ENCODE assay signal across 11 cellular contexts in the genomic region with DNA sequence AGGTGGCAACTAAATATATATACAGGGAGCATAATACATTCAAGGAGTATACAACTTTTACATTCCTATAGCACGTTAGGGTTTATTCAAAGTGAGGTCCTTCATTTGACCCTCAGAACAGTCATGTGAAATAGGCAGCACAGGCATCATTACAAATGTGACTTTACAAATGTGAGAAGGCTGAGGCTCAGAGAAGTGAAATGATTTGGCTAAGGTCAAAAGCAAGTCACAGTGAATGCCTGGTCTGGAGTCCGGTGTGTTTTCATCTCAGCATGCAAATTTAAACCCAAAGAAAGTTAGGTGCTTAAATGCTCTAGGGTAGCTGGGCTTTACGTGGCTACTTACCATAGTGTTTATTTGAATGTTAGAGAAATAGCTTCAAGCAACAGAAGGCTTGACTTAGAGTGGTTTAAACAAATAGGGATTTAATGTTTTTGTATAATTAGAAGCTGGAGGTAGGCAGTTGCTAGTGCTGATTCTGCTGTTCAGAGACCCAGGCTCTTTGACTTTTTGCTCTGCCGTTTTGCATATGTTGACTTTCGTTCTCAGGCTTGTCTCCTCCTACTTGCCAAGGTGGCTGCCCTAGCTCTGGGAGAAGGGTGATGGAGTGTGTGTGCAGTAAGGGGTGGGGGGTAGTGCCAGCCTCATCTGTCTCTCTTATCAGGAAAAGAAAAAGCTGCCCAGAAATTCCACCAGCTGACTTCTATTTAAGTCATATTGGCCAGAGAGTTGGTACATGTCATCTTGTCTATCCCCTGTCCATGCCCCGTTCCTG.
DNase-seq lines count a peak whose midpoint lies in the region; ATAC-seq lines count a peak whose summit lies in the region.
"Had no signal": no experiment of that assay in that cellular context is flagged by ENCODE, and none has a peak within 500 bp of the region (broad histone marks: within the 10 kb centered on the region; RNA-seq: fewer than 3 reads in every experiment).

No MANE protein-coding gene starts in this region.

- peak in 5 of 34 experiments; percentile 2 to 8 (median 3) for DNase-seq in T-cell
- peak in 3 of 9 donors; percentile 22 to 41 (median 29) for DNase-seq in naive thymus-derived CD4-positive, alpha-beta T cell
- no peak for DNase-seq in NOMO-1 treated with DMSO at 0.1 percent for 48 hours (lab: John Stamatoyannopoulos, UW; ENCODE audit: unreplicated experiment)
- no peak for DNase-seq in putamen (ENCODE audit: low spot score)
- no peak for DNase-seq in superior temporal gyrus (ENCODE audit: extremely low spot score)
- DNase-seq: activated CD4-positive, alpha-beta T cell treated with anti-CD3 and anti-CD28 coated beads for 1 hour; amygdala; NCI-H2107 had no signal

- H3K36me3 Mint-ChIP-seq in T-cell = peaks cover 15% of the 10 kb centered on the region
- peaks cover 0 to 15% (median 0%) of the 10 kb centered on the region in 5 donors for H3K36me3 Mint-ChIP-seq in naive thymus-derived CD4-positive, alpha-beta T cell

- POLR2A ChIA-PET in T-cell (lab: Charles Lee) = interaction anchor here in 1 of 2 donors (0.8 kb wide), 1 partner anchor 460 kb away, joined by 4 read pairs; no protein-coding TSS in a partner anchor
- POLR2A ChIA-PET in naive thymus-derived CD4-positive, alpha-beta T cell (lab: Charles Lee) = interaction anchor here (0.9 to 1.5 kb wide), 4 partner anchors 12 to 90 kb away, joined by 3 to 5 read pairs (median 4); a partner anchor contains a TSS

- peak overlapping the region; percentile 61 for H3K27ac ChIP-seq in naive thymus-derived CD4-positive, alpha-beta T cell (ENCODE audit: low read depth, low read length)

- intact Hi-C loops in naive thymus-derived CD4-positive, alpha-beta T cell (cut with micrococcal nuclease) = loop anchor here (1.0 to 5.0 kb wide), 4 partner anchors 9 to 41 kb away; no protein-coding TSS in a partner anchor

- peaks cover 0 to 50% of the 10 kb centered on the region in 2 donors for H3K4me1 ChIP-seq in naive thymus-derived CD4-positive, alpha-beta T cell (ENCODE audit: control insufficient read depth in 2 of 2, insufficient read depth in 2 of 2, low read length in 2 of 2)

- no peaks in the 10 kb centered on the region for H3K27me3 Mint-ChIP-seq in T-cell
- H3K27me3 Mint-ChIP-seq in naive thymus-derived CD4-positive, alpha-beta T cell = peaks cover 0 to 11% (median 0%) of the 10 kb centered on the region in 5 donors

- H3K9me3 ChIP-seq in naive thymus-derived CD4-positive, alpha-beta T cell (ENCODE audit: control insufficient read depth in 2 of 3, low read length in 3 of 3) = no peaks in the 10 kb centered on the region

- H3K36me3 ChIP-seq in naive thymus-derived CD4-positive, alpha-beta T cell (ENCODE audit: control insufficient read depth in 2 of 3, insufficient read depth in 3 of 3, low read length in 3 of 3) = no peaks in the 10 kb centered on the region

- H3K27ac Mint-ChIP-seq in T-cell = peak overlapping the region; percentile 95 to 97
- H3K27ac Mint-ChIP-seq in naive thymus-derived CD4-positive, alpha-beta T cell = peak overlapping the region; percentile 75 to 97 (median 96)

- peaks cover 67 to 78% (median 67%) of the 10 kb centered on the region in 3 donors for H3K4me1 Mint-ChIP-seq in T-cell
- H3K4me1 Mint-ChIP-seq in naive thymus-derived CD4-positive, alpha-beta T cell = peaks cover 32 to 90% (median 81%) of the 10 kb centered on the region in 7 donors

- H3K4me3 ChIP-seq in naive thymus-derived CD4-positive, alpha-beta T cell (ENCODE audit: low read length) = peak overlapping the region; percentile 28

- H3K9me3 Mint-ChIP-seq in T-cell = no peaks in the 10 kb centered on the region
- no peaks in the 10 kb centered on the region for H3K9me3 Mint-ChIP-seq in naive thymus-derived CD4-positive, alpha-beta T cell

- CTCF ChIA-PET in T-cell (lab: Charles Lee) = interaction anchor here (0.6 to 1.6 kb wide), 4 partner anchors 49 to 163 kb away, joined by 3 read pairs; no protein-coding TSS in a partner anchor
- CTCF ChIA-PET in naive thymus-derived CD4-positive, alpha-beta T cell (lab: Charles Lee) = interaction anchor here (0.5 to 0.6 kb wide), 2 partner anchors 27 to 786 kb away, joined by 3 read pairs; no protein-coding TSS in a partner anchor

- no peaks in the 10 kb centered on the region for H3K27me3 ChIP-seq in naive thymus-derived CD4-positive, alpha-beta T cell (ENCODE audit: control insufficient read depth in 2 of 2, insufficient read depth in 2 of 2, low read length in 2 of 2)

- peak overlapping the region; percentile 56 to 78 (median 77) for H3K4me3 Mint-ChIP-seq in T-cell
- peak overlapping the region; percentile 60 to 91 (median 85) for H3K4me3 Mint-ChIP-seq in naive thymus-derived CD4-positive, alpha-beta T cell

- ATAC-seq in GM18868 (IDR thresholded peaks at IDR 0.05; ENCODE audit: unreplicated experiment) (peak; percentile 24), GM21529 (IDR thresholded peaks at IDR 0.05; ENCODE audit: unreplicated experiment) (peak; percentile 42), T-cell (replicated peaks in 1 of 4) (peak in 2 of 4 experiments; percentile 20 to 54), HG03135 (IDR thresholded peaks at IDR 0.05; ENCODE audit: unreplicated experiment) (no peak)
- peak; percentile 36 for ATAC-seq in naive thymus-derived CD4-positive, alpha-beta T cell
